8 cellular contexts compared by ENCODE assay signal in the genomic region with DNA sequence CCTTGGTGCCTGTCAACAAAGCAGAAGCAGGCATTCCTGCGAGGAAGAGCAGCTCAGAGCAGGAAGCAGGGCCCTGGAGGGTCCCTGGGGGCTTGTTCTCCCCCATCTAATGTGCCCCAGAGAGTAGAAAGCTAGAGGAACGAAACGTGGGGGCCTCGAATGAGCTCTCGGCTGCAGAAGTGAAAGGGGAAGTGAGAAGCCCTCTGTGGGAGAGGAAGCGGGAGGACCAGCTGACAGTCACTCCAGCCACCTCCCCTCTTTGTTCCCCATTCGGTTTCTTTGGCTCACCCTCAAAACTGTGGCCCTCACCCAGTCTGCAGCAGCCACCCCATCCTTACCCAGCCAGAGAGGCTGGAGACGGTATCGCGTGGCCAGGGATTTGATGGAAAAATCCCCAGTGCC. TPM values are rescaled to one million over a fixed set of nuclear protein-coding genes. Genes with fewer than 3 reads are reported as not detected.
A peak's percentile ranks its signal among the peaks of the same experiment; 100 is the strongest.
DNase-seq lines count a peak whose midpoint lies in the region; ATAC-seq and TF ChIP-seq lines count a peak whose summit lies in the region.

No MANE protein-coding gene starts in this region.

- ATAC-seq in GM21381 (IDR thresholded peaks at IDR 0.05; ENCODE audit: unreplicated experiment) (peak; percentile 73), HG03521 (IDR thresholded peaks at IDR 0.05; ENCODE audit: unreplicated experiment) (peak; percentile 85)

- peaks cover 6% of the 10 kb centered on the region; the same call in 1 of the 2 replicates for H3F3A ChIP-seq in PC-9 (ENCODE audit: insufficient read depth, low read depth)

- BruUV-seq in PC-9 (replicated peaks; lab: Mats Ljungman, UMichigan) = no TSS peak

- H4K20me1 ChIP-seq in PC-9 (ENCODE audit: insufficient read depth) = no peaks in the 10 kb centered on the region

- H3K4me3 ChIP-seq in GM06990 (replicated peaks; ENCODE audit: low read depth, low read length) = no peak overlapping the region
- no peak overlapping the region for H3K4me3 ChIP-seq in PC-9

- DNase-seq in GM06990 (ENCODE audit: extremely low read depth, insufficient read length) (peak; percentile 83), midbrain (lab: John Stamatoyannopoulos, UW) (peak; percentile 54), dedifferentiated amniotic fluid mesenchymal stem cell (ENCODE audit: extremely low spot score) (no peak), H4 (ENCODE audit: low spot score) (no peak), PC-9 (no peak)
- peak; percentile 30 for DNase-seq in activated T-cell treated with anti-CD3 and anti-CD28 coated beads, Interleukin-2, amount 50 U/mL, for 1 hour

- no peaks in the 10 kb centered on the region for H3K9me2 ChIP-seq in PC-9 (ENCODE audit: insufficient read depth)

- no peak overlapping the region for H3K4me2 ChIP-seq in PC-9

- TF ChIP-seq CTCF in GM06990 (IDR thresholded peaks at IDR 0.05; ENCODE audit: insufficient read depth, low read length, poor library complexity, severe bottlenecking) (no peak), PC-9 (conservative IDR thresholded peaks at IDR 0.05) (no peak)

- CTCF ChIA-PET in PC-9 (lab: Charles Lee) = interaction anchor here (0.6 to 1.1 kb wide), 2 partner anchors 87 to 144 kb away, joined by 3 read pairs; no protein-coding TSS in a partner anchor

- no peak overlapping the region for H3K27ac ChIP-seq in PC-9

- intact Hi-C loops in PC-9 (cut with micrococcal nuclease; ENCODE audit: unreplicated experiment) = loop anchor here (5.0 kb wide), 1 partner anchor 72 kb away; no protein-coding TSS in a partner anchor

- H3K27me3 ChIP-seq in GM06990 (replicated peaks; ENCODE audit: control insufficient read depth, insufficient read depth, low read length) (no peaks in the 10 kb centered on the region), PC-9 (ENCODE audit: insufficient read depth, low read depth) (no peaks in the 10 kb centered on the region)

- H3K36me3 ChIP-seq in GM06990 (ENCODE audit: control insufficient read depth, insufficient read depth, low read length) (no peaks in the 10 kb centered on the region), PC-9 (ENCODE audit: low read depth) (no peaks in the 10 kb centered on the region)

- H2AFZ ChIP-seq in PC-9 = no peak overlapping the region

- no peaks in the 10 kb centered on the region for H3K79me2 ChIP-seq in PC-9 (ENCODE audit: low read depth)

- H3K4me1 ChIP-seq in PC-9 (replicated peaks; ENCODE audit: insufficient read depth) = peaks cover 27% of the 10 kb centered on the region

- H3K9me3 ChIP-seq in PC-9 (ENCODE audit: insufficient read depth, low read depth) = no peaks in the 10 kb centered on the region

- POLR2A ChIA-PET in PC-9 (lab: Charles Lee; ENCODE audit: unreplicated experiment) = interaction anchor here (0.7 kb wide), 1 partner anchor 15 kb away, joined by 4 read pairs; no protein-coding TSS in a partner anchor

RNA-seq across cellular contexts. Expression of gene C10orf105, which starts 25.0 kb away (rescaled TPM):
- total RNA-seq in H4 (2014; rRNA removed; shearing (Covaris generic)) = not detected in 2 replicates
- total RNA-seq in PC-9 (2021) = not detected in 2 replicates

Comparison
In these comparisons a context has a peak if more than half of its experiments do, and no peak if none do; other contexts are left out.
1. DNase-seq: peak in GM06990 (single experiment), activated T-cell treated with anti-CD3 and anti-CD28 coated beads, Interleukin-2, amount 50 U/mL, for 1 hour (single experiment) and midbrain (single experiment); none in dedifferentiated amniotic fluid mesenchymal stem cell (single experiment), H4 (single experiment) and PC-9 (0 of 2).